In the genomic region with DNA sequence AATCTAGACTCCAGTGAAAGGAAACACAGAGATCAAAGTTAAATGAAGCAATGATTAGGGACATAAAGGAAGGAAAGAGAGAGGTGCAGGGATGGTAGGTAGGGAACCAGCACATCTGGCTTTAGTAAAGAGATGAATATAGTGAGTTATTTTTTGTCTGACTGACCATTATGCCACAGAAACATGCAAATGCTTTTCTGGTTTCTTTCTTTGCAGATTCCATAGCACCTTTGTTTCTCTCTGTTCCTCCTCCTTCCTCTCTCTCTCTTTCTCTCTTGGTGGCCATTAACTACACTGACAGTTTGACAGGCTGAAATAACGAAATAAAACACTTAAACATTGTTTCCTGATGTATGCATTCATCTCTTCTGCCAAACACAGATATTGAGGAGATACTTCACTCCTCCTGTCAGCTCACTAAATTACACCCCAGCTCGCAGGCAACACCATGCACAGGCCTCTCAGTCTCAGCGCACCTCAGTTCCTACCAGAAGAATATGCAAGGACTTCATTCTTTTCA, we compare ENCODE assay signal across 17 cellular contexts.
A peak's percentile ranks its signal among the peaks of the same experiment; 100 is the strongest.
DNase-seq lines count a peak whose midpoint lies in the region; ATAC-seq and TF ChIP-seq lines count a peak whose summit lies in the region.
"Had no signal": no experiment of that assay in that cellular context is flagged by ENCODE, and none has a peak within 500 bp of the region (broad histone marks: within the 10 kb centered on the region; RNA-seq: fewer than 3 reads in every experiment).

No MANE protein-coding gene starts in this region.

- H3K9me3 ChIP-seq in adrenal gland (replicated peaks in 1 of 3): no peaks in the 10 kb centered on the region
- no peaks in the 10 kb centered on the region for H3K9me3 ChIP-seq in right atrium auricular region
- H3K9me3 ChIP-seq: spleen, upper lobe of right lung had no signal

- H3K27me3 ChIP-seq in adrenal gland (no peaks in the 10 kb centered on the region), right atrium auricular region (no peaks in the 10 kb centered on the region)
- H3K27me3 ChIP-seq: spleen, upper lobe of right lung had no signal

- TF ChIP-seq CTCF in adrenal gland (IDR thresholded peaks at IDR 0.05): no peak
- TF ChIP-seq CTCF in right atrium auricular region (IDR thresholded peaks at IDR 0.05): no peak

- H3K4me1 ChIP-seq in adrenal gland (replicated peaks in 1 of 2) (no peaks in the 10 kb centered on the region), right atrium auricular region (no peaks in the 10 kb centered on the region)
- H3K4me1 ChIP-seq: upper lobe of right lung had no signal

- intact Hi-C loops in adrenal gland (cut with DNase I): no loop called here

- WGBS in adrenal gland, 4 donors: 75 to 90% (median 79%) methylated on average over 3 of the region's 3 CpGs

- H3K27ac ChIP-seq in adrenal gland: no peak overlapping the region
- no peak overlapping the region for H3K27ac ChIP-seq in right atrium auricular region
- H3K27ac ChIP-seq: epithelial cell of prostate, spleen, upper lobe of right lung had no signal

- H3K4me3 ChIP-seq in adrenal gland: no peak overlapping the region
- H3K4me3 ChIP-seq in right atrium auricular region: no peak overlapping the region
- H3K4me3 ChIP-seq: spleen, upper lobe of right lung had no signal

- peak; percentile 69 for ATAC-seq in GM18858 (IDR thresholded peaks at IDR 0.05; ENCODE audit: unreplicated experiment)
- peak; percentile 59 for ATAC-seq in GM21390 (IDR thresholded peaks at IDR 0.05; ENCODE audit: unreplicated experiment)
- ATAC-seq in HG02885 (IDR thresholded peaks at IDR 0.05; ENCODE audit: poor library complexity, unreplicated experiment): peak; percentile 67
- peak; percentile 60 for ATAC-seq in HG03460 (IDR thresholded peaks at IDR 0.05; ENCODE audit: unreplicated experiment)
- ATAC-seq: upper lobe of right lung had no signal

- no peaks in the 10 kb centered on the region for H3K36me3 ChIP-seq in adrenal gland (replicated peaks in 1 of 2)
- no peaks in the 10 kb centered on the region for H3K36me3 ChIP-seq in right atrium auricular region
- H3K36me3 ChIP-seq: spleen, upper lobe of right lung had no signal

- DNase-seq in adrenal gland: no peak
- DNase-seq in foreskin melanocyte: no peak
- no peak for DNase-seq in GF-D8 (lab: John Stamatoyannopoulos, UW)
- no peak for DNase-seq in right atrium auricular region (ENCODE audit: low spot score)
- DNase-seq: activated CD4-positive, alpha-beta T cell treated with anti-CD3 and anti-CD28 coated beads, Interleukin-2, amount 50 U/mL, for 48 hours; activated naive CD4-positive, alpha-beta T cell; DMS53; hippocampal formation; NCI-H226; spleen; T-helper 2 cell; upper lobe of right lung had no signal

- no peak for TF ChIP-seq POLR2A in adrenal gland (IDR thresholded peaks at IDR 0.05)
